In the genomic region with DNA sequence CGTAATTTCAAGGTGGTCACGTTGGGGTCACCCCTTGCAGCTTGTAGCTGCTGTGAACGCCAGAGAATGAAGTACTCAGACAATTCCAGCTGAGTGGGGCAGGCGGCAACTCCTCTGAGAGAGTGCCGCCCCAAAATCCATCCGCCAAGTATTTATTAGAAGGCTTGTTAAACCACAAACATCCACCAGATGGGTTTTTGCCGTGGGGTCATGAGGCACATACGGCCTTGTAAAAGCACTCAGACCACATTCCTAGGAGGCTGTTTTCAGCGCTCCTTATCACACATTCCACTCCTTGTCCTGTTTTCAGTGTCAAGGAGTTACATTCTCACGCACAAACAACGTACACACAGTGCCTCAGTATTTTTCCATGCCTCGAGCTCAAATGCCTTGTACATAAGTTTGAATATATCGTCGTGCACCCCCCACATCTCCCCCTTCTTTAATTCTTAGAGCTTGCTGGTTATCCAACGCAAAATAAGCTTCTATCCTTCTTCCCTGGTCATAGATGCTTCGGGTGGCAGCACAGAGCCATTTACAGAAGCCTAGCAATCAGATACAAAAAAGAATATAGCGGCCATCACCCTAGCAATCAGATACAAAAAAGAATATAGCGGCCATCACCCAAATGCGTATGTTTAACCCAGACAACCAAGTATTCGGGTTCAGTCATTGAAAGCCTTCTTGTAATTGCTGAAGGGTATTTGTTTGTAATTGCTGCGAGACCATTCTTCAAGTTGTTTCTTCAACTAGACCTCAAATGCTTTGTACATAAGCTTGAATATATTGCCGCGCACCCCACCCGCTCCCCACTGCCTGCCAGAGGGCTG, we compare ENCODE assay signal across 13 cellular contexts. TPM values are rescaled to one million over a fixed set of nuclear protein-coding genes. Genes with fewer than 3 reads are reported as not detected.
A peak's percentile ranks its signal among the peaks of the same experiment; 100 is the strongest.
DNase-seq lines count a peak whose midpoint lies in the region; ATAC-seq and TF ChIP-seq lines count a peak whose summit lies in the region.
"Had no signal": no experiment of that assay in that cellular context is flagged by ENCODE, and none has a peak within 500 bp of the region (broad histone marks: within the 10 kb centered on the region; RNA-seq: fewer than 3 reads in every experiment).

No MANE protein-coding gene starts in this region.

- TF ChIP-seq POLR2A in HCT116 (IDR thresholded peaks at IDR 0.05; ENCODE audit: borderline replicate concordance, extremely low read depth, insufficient read depth, insufficient read length), result no peak

- no peaks in the 10 kb centered on the region for H3K9me2 ChIP-seq in HCT116 (ENCODE audit: insufficient read depth)

- H3K4me1 Mint-ChIP-seq in activated CD4-positive, alpha-beta memory T cell treated with anti-CD3 and anti-CD28 coated beads for 36 hours (ENCODE audit: low read depth), result no peaks in the 10 kb centered on the region

- no TSS peak for BruUV-seq in HCT116 (replicated peaks; lab: Mats Ljungman, UMichigan)

- no peaks in the 10 kb centered on the region for H4K20me1 ChIP-seq in HCT116 (ENCODE audit: insufficient read depth)

- POLR2A ChIA-PET in HCT116 (lab: Charles Lee), result no interaction called here
- POLR2A ChIA-PET in activated CD4-positive, alpha-beta memory T cell treated with anti-CD3 and anti-CD28 coated beads for 36 hours (lab: Charles Lee), result no interaction called here

- no peak overlapping the region for H3K9ac ChIP-seq in HCT116 (ENCODE audit: low read length)

- H3K4me1 ChIP-seq in HCT116 (ENCODE audit: control insufficient read depth in 1 of 2, insufficient read depth in 2 of 2, low read length in 2 of 2), result peaks cover 13 to 14% of the 10 kb centered on the region in 2 experiments
- peaks cover 0 to 6% of the 10 kb centered on the region in 2 donors for H3K4me1 ChIP-seq in left lung

- CTCF ChIA-PET in HCT116 (lab: Charles Lee), result interaction anchor here (0.8 to 1.1 kb wide), 2 partner anchors 22 to 54 kb away, joined by 3 read pairs; no protein-coding TSS in a partner anchor
- CTCF ChIA-PET in activated CD4-positive, alpha-beta memory T cell treated with anti-CD3 and anti-CD28 coated beads for 36 hours (lab: Charles Lee), result interaction anchor here (0.7 kb wide), 1 partner anchor 54 kb away, joined by 3 read pairs; no protein-coding TSS in a partner anchor

- H3K79me2 ChIP-seq in HCT116 (ENCODE audit: insufficient read depth, low read length), result no peaks in the 10 kb centered on the region

- TF ChIP-seq RAD21 in HCT116 (IDR thresholded peaks at IDR 0.05; ENCODE audit: low read depth), result peak; percentile 26

- no peaks in the 10 kb centered on the region for H3K9me3 Mint-ChIP-seq in activated CD4-positive, alpha-beta memory T cell treated with anti-CD3 and anti-CD28 coated beads for 36 hours
- H3K9me3 Mint-ChIP-seq: natural killer cell treated with Interleukin-12 subunit alpha and Interleukin-12 subunit beta and Interleukin-15 and Interleukin-18, amount 100 ng/mL, for 72 hours had no signal

- DNase-seq in AG08395 (ENCODE audit: low spot score) (peak; percentile 64), HCT116 (ENCODE audit: low read depth, low spot score) (peak; percentile 33), astrocyte of the hippocampus (ENCODE audit: low read depth, low spot score) (peak; percentile 95), left lung (no peak), pons (ENCODE audit: low spot score) (no peak), NCI-H1436 treated with DMSO at 0.1 percent for 48 hours (lab: John Stamatoyannopoulos, UW) (no peak)
- DNase-seq in activated CD4-positive, alpha-beta memory T cell treated with anti-CD3 and anti-CD28 coated beads for 36 hours, result no peak
- DNase-seq: activated gamma-delta T cell treated with Interleukin-2 at 50 U/mL for 16 hours, DND-41, NCI-H2029 had no signal

- H3K27me3 Mint-ChIP-seq in activated CD4-positive, alpha-beta memory T cell treated with anti-CD3 and anti-CD28 coated beads for 36 hours, result peaks cover 53% of the 10 kb centered on the region

- RAD21 ChIA-PET in HCT116 (lab: Charles Lee; ENCODE audit: low non-redundant PET in 1 of 2, low total read pairs in 2 of 2, uncharacterized antibody in 2 of 2, unreplicated experiment in 2 of 2), result no interaction called here

- peak in 1 of 3 experiments; percentile 29; a peak in 1 of 6 replicates for TF ChIP-seq CTCF in HCT116 (IDR thresholded peaks at IDR 0.05 in 2 of 3, conservative IDR thresholded peaks at IDR 0.05 in 1 of 3; ENCODE audit: borderline replicate concordance in 1 of 3, insufficient read depth in 1 of 3, low read depth in 2 of 3, low read length in 2 of 3)
- no peak for TF ChIP-seq CTCF in left lung (IDR thresholded peaks at IDR 0.05)

- H3K4me3 Mint-ChIP-seq in activated CD4-positive, alpha-beta memory T cell treated with anti-CD3 and anti-CD28 coated beads for 36 hours, result no peak overlapping the region
- H3K4me3 Mint-ChIP-seq: natural killer cell treated with Interleukin-12 subunit alpha and Interleukin-12 subunit beta and Interleukin-15 and Interleukin-18, amount 100 ng/mL, for 72 hours had no signal

- H3K36me3 Mint-ChIP-seq in activated CD4-positive, alpha-beta memory T cell treated with anti-CD3 and anti-CD28 coated beads for 36 hours, result no peaks in the 10 kb centered on the region
- H3K36me3 Mint-ChIP-seq: natural killer cell treated with Interleukin-12 subunit alpha and Interleukin-12 subunit beta and Interleukin-15 and Interleukin-18, amount 100 ng/mL, for 72 hours had no signal

- no peak overlapping the region for H3K27ac Mint-ChIP-seq in activated CD4-positive, alpha-beta memory T cell treated with anti-CD3 and anti-CD28 coated beads for 36 hours
- H3K27ac Mint-ChIP-seq: natural killer cell treated with Interleukin-12 subunit alpha and Interleukin-12 subunit beta and Interleukin-15 and Interleukin-18, amount 100 ng/mL, for 72 hours had no signal

- peak overlapping the region; percentile 10 to 13; a peak in 3 of 4 replicates for H3K4me3 ChIP-seq in HCT116 (replicated peaks in 1 of 2; ENCODE audit: low read depth in 1 of 2, low read length in 2 of 2)
- peak overlapping the region in 1 of 2 donors; percentile 28 for H3K4me3 ChIP-seq in left lung

- H3K9me3 ChIP-seq in HCT116 (ENCODE audit: control insufficient read depth in 1 of 2, insufficient read depth in 1 of 2, low read depth in 1 of 2, low read length in 2 of 2) (no peaks in the 10 kb centered on the region), left lung (no peaks in the 10 kb centered on the region)

- H3K4me2 ChIP-seq in HCT116 (ENCODE audit: low read length), result peak overlapping the region; percentile 58

- H3K27ac ChIP-seq in HCT116 (ENCODE audit: low read depth, low read length) (no peak overlapping the region), left lung (peak overlapping the region; percentile 33 to 41)

- no peaks in the 10 kb centered on the region for H3K27me3 ChIP-seq in HCT116 (ENCODE audit: insufficient read depth, low read length)
- peaks cover 51 to 94% of the 10 kb centered on the region in 2 donors for H3K27me3 ChIP-seq in left lung

- peak overlapping the region; percentile 4 for H2AFZ ChIP-seq in HCT116 (ENCODE audit: low read depth, low read length, poor library complexity, severe bottlenecking)

- ATAC-seq in HCT116, result peak; percentile 81
- ATAC-seq in left lung, result peak; percentile 65
- ATAC-seq in GM19023 (IDR thresholded peaks at IDR 0.05; ENCODE audit: unreplicated experiment), result no peak
- ATAC-seq: natural killer cell treated with Interleukin-12 subunit alpha and Interleukin-12 subunit beta and Interleukin-15 and Interleukin-18, amount 100 ng/mL, for 72 hours had no signal

- H3K36me3 ChIP-seq in HCT116 (ENCODE audit: control insufficient read depth in 1 of 2, insufficient read depth in 2 of 2, low read length in 2 of 2) (no peaks in the 10 kb centered on the region), left lung (no peaks in the 10 kb centered on the region)

- intact Hi-C loops in HCT116 (cut with micrococcal nuclease), result no loop called here
- intact Hi-C loops in left lung (cut with DNase I), result no loop called here
- intact Hi-C loops in activated CD4-positive, alpha-beta memory T cell treated with anti-CD3 and anti-CD28 coated beads for 36 hours (cut with micrococcal nuclease), result no loop called here

TF ChIP-seq in HCT116, 20 proteins besides CTCF, POLR2A, EP300 and RAD21 (continues in another document):
- TF ChIP-seq, protein P1, sequence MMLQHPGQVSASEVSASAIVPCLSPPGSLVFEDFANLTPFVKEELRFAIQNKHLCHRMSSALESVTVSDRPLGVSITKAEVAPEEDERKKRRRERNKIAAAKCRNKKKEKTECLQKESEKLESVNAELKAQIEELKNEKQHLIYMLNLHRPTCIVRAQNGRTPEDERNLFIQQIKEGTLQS (IDR thresholded peaks at IDR 0.05), result no peak
- no peak for TF ChIP-seq CBX3 (IDR thresholded peaks at IDR 0.05; ENCODE audit: low read depth)
- TF ChIP-seq, protein P2, sequence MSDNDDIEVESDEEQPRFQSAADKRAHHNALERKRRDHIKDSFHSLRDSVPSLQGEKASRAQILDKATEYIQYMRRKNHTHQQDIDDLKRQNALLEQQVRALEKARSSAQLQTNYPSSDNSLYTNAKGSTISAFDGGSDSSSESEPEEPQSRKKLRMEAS (IDR thresholded peaks at IDR 0.05), result no peak
- no peak for TF ChIP-seq ZFX (IDR thresholded peaks at IDR 0.05)

RNA-seq across cellular contexts. Expression of gene ALPP, which starts 7.3 kb away (rescaled TPM):
- 0.34 TPM for total RNA-seq in HCT116 (2021; ENCODE audit: unreplicated experiment)
- polyA plus RNA-seq in HCT116 (2012), result 0.05 TPM in 1 of 2 replicates, not detected in the other
- 10 to 100 TPM in 1 of 2 donors, 1 to 10 TPM in 1; 3.1 to 14.1 TPM for total RNA-seq in left lung
- not detected for total RNA-seq in activated CD4-positive, alpha-beta memory T cell treated with anti-CD3 and anti-CD28 coated beads for 36 hours
- total RNA-seq: epithelial cell of proximal tubule; natural killer cell treated with Interleukin-12 subunit alpha and Interleukin-12 subunit beta and Interleukin-15 and Interleukin-18, amount 100 ng/mL, for 72 hours had no signal

RNA-seq across cellular contexts. Expression of gene ALPG, which starts 20.8 kb away (rescaled TPM):
- total RNA-seq in HCT116 (2021; ENCODE audit: unreplicated experiment) (0.10 TPM), left lung (under 1 TPM in 1 of 2 donors, not detected in 1; 0.16 TPM)
- polyA plus RNA-seq in HCT116 (2012), result 0.05 TPM in 1 of 2 replicates, not detected in the other
- total RNA-seq in activated CD4-positive, alpha-beta memory T cell treated with anti-CD3 and anti-CD28 coated beads for 36 hours, result not detected
- total RNA-seq: epithelial cell of proximal tubule; natural killer cell treated with Interleukin-12 subunit alpha and Interleukin-12 subunit beta and Interleukin-15 and Interleukin-18, amount 100 ng/mL, for 72 hours had no signal

Comparison
In these comparisons a context has a peak if more than half of its experiments do, and no peak if none do; other contexts are left out.
1. DNase-seq: peak in AG08395 (single experiment), HCT116 (single experiment) and astrocyte of the hippocampus (single experiment); none in left lung (0 of 2), pons (single experiment), activated CD4-positive, alpha-beta memory T cell treated with anti-CD3 and anti-CD28 coated beads for 36 hours (single experiment) and NCI-H1436 treated with DMSO at 0.1 percent for 48 hours (single experiment).